1 cellular context compared by ENCODE assay signal in the genomic region with DNA sequence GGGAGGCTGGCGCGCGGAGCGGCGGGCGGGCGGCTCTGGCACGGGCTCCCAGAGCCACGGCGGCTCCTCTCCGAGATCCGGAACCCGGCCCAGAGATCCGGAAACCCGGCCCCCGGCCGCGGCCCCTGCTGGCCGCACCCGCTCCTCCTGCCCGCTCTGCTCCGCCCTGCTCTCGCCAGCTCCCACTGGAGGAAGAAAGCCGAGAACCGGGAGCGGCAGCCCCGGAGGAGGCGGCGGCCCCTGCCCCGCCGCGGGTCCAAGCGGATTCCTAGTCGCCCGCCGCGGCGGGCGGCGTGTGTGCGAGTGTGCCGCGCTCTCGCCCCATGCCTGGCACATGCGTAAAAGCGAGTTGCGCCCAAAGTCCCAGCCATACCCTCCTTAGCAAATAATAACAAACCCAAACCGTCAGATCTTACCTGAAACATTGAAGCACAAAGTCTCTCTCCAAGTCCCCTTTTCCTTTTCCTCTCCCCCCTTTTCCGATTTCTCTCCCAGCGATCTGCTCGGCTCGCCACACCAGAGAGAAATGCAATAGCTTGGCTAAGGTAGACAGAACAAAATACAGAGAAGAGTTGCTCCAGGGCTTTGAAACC.
TF ChIP-seq lines count a peak whose summit lies in the region.

No MANE protein-coding gene starts in this region.

TF ChIP-seq in HEK293, 187 proteins besides CTCF, POLR2A, EP300 and RAD21 (continued from another document and continues in another):
- TF ChIP-seq ZNF155 (tag by site-specific recombination; IDR thresholded peaks at IDR 0.05) (no peak), ZNF354C (tag by site-specific recombination; IDR thresholded peaks at IDR 0.05; ENCODE audit: borderline replicate concordance, low read depth) (no peak), ZNF223 (tag by site-specific recombination; IDR thresholded peaks at IDR 0.05) (0 out of 2 replicates have a peak, but pooled peaks have one; percentile 18), ZBTB20 (tag by site-specific recombination; IDR thresholded peaks at IDR 0.05) (peak; percentile 57; the same call in 1 of the 2 replicates), ZNF555 (tag by site-specific recombination; conservative IDR thresholded peaks at IDR 0.05) (no peak), ZBTB8A (tag by site-specific recombination; IDR thresholded peaks at IDR 0.05) (peak; percentile 67), KLF9 (tag by site-specific recombination; IDR thresholded peaks at IDR 0.05; ENCODE audit: low read depth) (peak; percentile 27; the same call in 1 of the 2 replicates), ZNF501 (tag by site-specific recombination; IDR thresholded peaks at IDR 0.05) (peak; percentile 35; the same call in 1 of the 2 replicates), ZNF549 (tag by site-specific recombination; IDR thresholded peaks at IDR 0.05) (no peak), ZBTB17 (tag by site-specific recombination; IDR thresholded peaks at IDR 0.05) (peak; percentile 96), ZIC2 (tag by site-specific recombination; IDR thresholded peaks at IDR 0.05) (peak; percentile 28; the same call in 1 of the 2 replicates), PRDM1 (tag by site-specific recombination; IDR thresholded peaks at IDR 0.05) (peak; percentile 74), REPIN1 (tag by site-specific recombination; IDR thresholded peaks at IDR 0.05; ENCODE audit: low read depth) (no peak), ZSCAN30 (tag by site-specific recombination; IDR thresholded peaks at IDR 0.05) (0 out of 2 replicates have a peak, but pooled peaks have one; percentile 23), ZNF664 (tag by site-specific recombination; IDR thresholded peaks at IDR 0.05) (no peak), ZNF473 (tag by site-specific recombination; IDR thresholded peaks at IDR 0.05) (no peak), ZNF16 (tag by site-specific recombination; IDR thresholded peaks at IDR 0.05; ENCODE audit: low read depth) (no peak), KLF8 (tag by site-specific recombination; IDR thresholded peaks at IDR 0.05) (peak; percentile 47; the same call in 1 of the 2 replicates), ZNF366 (tag by site-specific recombination; conservative IDR thresholded peaks at IDR 0.05) (0 out of 2 replicates have a peak, but pooled peaks have one; percentile 10), FEZF1 (tag by site-specific recombination; IDR thresholded peaks at IDR 0.05) (no peak), ZSCAN23 (tag by site-specific recombination; IDR thresholded peaks at IDR 0.05) (no peak), MYNN (tag by site-specific recombination; IDR thresholded peaks at IDR 0.05; ENCODE audit: borderline replicate concordance) (no peak), ZNF701 (tag by site-specific recombination; IDR thresholded peaks at IDR 0.05) (no peak), WT1 (tag by site-specific recombination; IDR thresholded peaks at IDR 0.05) (no peak), ZFP69B (tag by site-specific recombination; IDR thresholded peaks at IDR 0.05) (no peak), SP3 (tag by site-specific recombination; IDR thresholded peaks at IDR 0.05) (0 out of 2 replicates have a peak, but pooled peaks have one; percentile 11), ZNF184 (tag by site-specific recombination; IDR thresholded peaks at IDR 0.05) (no peak)
- TF ChIP-seq, protein P1, sequence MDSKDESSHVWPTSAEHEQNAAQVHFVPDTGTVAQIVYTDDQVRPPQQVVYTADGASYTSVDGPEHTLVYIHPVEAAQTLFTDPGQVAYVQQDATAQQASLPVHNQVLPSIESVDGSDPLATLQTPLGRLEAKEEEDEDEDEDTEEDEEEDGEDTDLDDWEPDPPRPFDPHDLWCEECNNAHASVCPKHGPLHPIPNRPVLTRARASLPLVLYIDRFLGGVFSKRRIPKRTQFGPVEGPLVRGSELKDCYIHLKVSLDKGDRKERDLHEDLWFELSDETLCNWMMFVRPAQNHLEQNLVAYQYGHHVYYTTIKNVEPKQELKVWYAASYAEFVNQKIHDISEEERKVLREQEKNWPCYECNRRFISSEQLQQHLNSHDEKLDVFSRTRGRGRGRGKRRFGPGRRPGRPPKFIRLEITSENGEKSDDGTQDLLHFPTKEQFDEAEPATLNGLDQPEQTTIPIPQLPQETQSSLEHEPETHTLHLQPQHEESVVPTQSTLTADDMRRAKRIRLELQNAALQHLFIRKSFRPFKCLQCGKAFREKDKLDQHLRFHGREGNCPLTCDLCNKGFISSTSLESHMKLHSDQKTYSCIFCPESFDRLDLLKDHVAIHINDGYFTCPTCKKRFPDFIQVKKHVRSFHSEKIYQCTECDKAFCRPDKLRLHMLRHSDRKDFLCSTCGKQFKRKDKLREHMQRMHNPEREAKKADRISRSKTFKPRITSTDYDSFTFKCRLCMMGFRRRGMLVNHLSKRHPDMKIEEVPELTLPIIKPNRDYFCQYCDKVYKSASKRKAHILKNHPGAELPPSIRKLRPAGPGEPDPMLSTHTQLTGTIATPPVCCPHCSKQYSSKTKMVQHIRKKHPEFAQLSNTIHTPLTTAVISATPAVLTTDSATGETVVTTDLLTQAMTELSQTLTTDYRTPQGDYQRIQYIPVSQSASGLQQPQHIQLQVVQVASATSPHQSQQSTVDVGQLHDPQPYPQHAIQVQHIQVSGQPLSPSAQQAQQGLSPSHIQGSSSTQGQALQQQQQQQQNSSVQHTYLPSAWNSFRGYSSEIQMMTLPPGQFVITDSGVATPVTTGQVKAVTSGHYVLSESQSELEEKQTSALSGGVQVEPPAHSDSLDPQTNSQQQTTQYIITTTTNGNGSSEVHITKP (tag by site-specific recombination; IDR thresholded peaks at IDR 0.05), result peak; percentile 31; the same call in 1 of the 2 replicates
- TF ChIP-seq, protein P2, sequence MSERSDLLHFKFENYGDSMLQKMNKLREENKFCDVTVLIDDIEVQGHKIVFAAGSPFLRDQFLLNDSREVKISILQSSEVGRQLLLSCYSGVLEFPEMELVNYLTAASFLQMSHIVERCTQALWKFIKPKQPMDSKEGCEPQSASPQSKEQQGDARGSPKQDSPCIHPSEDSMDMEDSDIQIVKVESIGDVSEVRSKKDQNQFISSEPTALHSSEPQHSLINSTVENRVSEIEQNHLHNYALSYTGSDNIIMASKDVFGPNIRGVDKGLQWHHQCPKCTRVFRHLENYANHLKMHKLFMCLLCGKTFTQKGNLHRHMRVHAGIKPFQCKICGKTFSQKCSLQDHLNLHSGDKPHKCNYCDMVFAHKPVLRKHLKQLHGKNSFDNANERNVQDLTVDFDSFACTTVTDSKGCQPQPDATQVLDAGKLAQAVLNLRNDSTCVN (tag by site-specific recombination; optimal IDR thresholded peaks at IDR 0.05), result peak; percentile 74
- TF ChIP-seq, protein P3, sequence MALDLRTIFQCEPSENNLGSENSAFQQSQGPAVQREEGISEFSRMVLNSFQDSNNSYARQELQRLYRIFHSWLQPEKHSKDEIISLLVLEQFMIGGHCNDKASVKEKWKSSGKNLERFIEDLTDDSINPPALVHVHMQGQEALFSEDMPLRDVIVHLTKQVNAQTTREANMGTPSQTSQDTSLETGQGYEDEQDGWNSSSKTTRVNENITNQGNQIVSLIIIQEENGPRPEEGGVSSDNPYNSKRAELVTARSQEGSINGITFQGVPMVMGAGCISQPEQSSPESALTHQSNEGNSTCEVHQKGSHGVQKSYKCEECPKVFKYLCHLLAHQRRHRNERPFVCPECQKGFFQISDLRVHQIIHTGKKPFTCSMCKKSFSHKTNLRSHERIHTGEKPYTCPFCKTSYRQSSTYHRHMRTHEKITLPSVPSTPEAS (tag by site-specific recombination; IDR thresholded peaks at IDR 0.05), result peak; percentile 47; the same call in 1 of the 2 replicates
- TF ChIP-seq, protein P4, sequence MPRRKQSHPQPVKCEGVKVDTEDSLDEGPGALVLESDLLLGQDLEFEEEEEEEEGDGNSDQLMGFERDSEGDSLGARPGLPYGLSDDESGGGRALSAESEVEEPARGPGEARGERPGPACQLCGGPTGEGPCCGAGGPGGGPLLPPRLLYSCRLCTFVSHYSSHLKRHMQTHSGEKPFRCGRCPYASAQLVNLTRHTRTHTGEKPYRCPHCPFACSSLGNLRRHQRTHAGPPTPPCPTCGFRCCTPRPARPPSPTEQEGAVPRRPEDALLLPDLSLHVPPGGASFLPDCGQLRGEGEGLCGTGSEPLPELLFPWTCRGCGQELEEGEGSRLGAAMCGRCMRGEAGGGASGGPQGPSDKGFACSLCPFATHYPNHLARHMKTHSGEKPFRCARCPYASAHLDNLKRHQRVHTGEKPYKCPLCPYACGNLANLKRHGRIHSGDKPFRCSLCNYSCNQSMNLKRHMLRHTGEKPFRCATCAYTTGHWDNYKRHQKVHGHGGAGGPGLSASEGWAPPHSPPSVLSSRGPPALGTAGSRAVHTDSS (tag by site-specific recombination; IDR thresholded peaks at IDR 0.05), result no peak
- TF ChIP-seq, protein P5, sequence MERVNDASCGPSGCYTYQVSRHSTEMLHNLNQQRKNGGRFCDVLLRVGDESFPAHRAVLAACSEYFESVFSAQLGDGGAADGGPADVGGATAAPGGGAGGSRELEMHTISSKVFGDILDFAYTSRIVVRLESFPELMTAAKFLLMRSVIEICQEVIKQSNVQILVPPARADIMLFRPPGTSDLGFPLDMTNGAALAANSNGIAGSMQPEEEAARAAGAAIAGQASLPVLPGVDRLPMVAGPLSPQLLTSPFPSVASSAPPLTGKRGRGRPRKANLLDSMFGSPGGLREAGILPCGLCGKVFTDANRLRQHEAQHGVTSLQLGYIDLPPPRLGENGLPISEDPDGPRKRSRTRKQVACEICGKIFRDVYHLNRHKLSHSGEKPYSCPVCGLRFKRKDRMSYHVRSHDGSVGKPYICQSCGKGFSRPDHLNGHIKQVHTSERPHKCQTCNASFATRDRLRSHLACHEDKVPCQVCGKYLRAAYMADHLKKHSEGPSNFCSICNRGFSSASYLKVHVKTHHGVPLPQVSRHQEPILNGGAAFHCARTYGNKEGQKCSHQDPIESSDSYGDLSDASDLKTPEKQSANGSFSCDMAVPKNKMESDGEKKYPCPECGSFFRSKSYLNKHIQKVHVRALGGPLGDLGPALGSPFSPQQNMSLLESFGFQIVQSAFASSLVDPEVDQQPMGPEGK (tag by site-specific recombination; IDR thresholded peaks at IDR 0.05), result peak; percentile 55
- TF ChIP-seq, protein P6, sequence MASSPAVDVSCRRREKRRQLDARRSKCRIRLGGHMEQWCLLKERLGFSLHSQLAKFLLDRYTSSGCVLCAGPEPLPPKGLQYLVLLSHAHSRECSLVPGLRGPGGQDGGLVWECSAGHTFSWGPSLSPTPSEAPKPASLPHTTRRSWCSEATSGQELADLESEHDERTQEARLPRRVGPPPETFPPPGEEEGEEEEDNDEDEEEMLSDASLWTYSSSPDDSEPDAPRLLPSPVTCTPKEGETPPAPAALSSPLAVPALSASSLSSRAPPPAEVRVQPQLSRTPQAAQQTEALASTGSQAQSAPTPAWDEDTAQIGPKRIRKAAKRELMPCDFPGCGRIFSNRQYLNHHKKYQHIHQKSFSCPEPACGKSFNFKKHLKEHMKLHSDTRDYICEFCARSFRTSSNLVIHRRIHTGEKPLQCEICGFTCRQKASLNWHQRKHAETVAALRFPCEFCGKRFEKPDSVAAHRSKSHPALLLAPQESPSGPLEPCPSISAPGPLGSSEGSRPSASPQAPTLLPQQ (tag by site-specific recombination; IDR thresholded peaks at IDR 0.05), result 0 out of 2 replicates have a peak, but pooled peaks have one; percentile 30
- TF ChIP-seq, protein P7, sequence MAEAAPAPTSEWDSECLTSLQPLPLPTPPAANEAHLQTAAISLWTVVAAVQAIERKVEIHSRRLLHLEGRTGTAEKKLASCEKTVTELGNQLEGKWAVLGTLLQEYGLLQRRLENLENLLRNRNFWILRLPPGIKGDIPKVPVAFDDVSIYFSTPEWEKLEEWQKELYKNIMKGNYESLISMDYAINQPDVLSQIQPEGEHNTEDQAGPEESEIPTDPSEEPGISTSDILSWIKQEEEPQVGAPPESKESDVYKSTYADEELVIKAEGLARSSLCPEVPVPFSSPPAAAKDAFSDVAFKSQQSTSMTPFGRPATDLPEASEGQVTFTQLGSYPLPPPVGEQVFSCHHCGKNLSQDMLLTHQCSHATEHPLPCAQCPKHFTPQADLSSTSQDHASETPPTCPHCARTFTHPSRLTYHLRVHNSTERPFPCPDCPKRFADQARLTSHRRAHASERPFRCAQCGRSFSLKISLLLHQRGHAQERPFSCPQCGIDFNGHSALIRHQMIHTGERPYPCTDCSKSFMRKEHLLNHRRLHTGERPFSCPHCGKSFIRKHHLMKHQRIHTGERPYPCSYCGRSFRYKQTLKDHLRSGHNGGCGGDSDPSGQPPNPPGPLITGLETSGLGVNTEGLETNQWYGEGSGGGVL (tag by site-specific recombination; IDR thresholded peaks at IDR 0.05), result 0 out of 2 replicates have a peak, but pooled peaks have one; percentile 15
- TF ChIP-seq, protein P8, sequence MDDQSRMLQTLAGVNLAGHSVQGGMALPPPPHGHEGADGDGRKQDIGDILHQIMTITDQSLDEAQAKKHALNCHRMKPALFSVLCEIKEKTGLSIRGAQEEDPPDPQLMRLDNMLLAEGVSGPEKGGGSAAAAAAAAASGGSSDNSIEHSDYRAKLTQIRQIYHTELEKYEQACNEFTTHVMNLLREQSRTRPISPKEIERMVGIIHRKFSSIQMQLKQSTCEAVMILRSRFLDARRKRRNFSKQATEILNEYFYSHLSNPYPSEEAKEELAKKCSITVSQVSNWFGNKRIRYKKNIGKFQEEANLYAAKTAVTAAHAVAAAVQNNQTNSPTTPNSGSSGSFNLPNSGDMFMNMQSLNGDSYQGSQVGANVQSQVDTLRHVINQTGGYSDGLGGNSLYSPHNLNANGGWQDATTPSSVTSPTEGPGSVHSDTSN (CRISPR knock-in tag; IDR thresholded peaks at IDR 0.05), result no peak
- TF ChIP-seq, protein P9, sequence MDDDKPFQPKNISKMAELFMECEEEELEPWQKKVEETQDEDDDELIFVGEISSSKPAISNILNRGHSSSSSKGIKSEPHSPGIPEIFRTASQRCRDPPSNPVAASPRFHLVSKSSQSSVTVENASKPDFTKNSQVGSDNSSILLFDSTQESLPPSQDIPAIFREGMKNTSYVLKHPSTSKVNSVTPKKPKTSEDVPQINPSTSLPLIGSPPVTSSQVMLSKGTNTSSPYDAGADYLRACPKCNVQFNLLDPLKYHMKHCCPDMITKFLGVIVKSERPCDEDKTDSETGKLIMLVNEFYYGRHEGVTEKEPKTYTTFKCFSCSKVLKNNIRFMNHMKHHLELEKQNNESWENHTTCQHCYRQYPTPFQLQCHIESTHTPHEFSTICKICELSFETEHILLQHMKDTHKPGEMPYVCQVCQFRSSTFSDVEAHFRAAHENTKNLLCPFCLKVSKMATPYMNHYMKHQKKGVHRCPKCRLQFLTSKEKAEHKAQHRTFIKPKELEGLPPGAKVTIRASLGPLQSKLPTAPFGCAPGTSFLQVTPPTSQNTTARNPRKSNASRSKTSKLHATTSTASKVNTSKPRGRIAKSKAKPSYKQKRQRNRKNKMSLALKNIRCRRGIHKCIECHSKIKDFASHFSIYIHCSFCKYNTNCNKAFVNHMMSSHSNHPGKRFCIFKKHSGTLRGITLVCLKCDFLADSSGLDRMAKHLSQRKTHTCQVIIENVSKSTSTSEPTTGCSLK (tag by site-specific recombination; IDR thresholded peaks at IDR 0.05), result no peak
- TF ChIP-seq, protein P10, sequence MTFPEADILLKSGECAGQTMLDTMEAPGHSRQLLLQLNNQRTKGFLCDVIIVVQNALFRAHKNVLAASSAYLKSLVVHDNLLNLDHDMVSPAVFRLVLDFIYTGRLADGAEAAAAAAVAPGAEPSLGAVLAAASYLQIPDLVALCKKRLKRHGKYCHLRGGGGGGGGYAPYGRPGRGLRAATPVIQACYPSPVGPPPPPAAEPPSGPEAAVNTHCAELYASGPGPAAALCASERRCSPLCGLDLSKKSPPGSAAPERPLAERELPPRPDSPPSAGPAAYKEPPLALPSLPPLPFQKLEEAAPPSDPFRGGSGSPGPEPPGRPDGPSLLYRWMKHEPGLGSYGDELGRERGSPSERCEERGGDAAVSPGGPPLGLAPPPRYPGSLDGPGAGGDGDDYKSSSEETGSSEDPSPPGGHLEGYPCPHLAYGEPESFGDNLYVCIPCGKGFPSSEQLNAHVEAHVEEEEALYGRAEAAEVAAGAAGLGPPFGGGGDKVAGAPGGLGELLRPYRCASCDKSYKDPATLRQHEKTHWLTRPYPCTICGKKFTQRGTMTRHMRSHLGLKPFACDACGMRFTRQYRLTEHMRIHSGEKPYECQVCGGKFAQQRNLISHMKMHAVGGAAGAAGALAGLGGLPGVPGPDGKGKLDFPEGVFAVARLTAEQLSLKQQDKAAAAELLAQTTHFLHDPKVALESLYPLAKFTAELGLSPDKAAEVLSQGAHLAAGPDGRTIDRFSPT (tag by site-specific recombination; IDR thresholded peaks at IDR 0.05), result no peak
